In genomic region chr9:95018099-95018927, GRCh38 we compare ENCODE assay signal across 8 cellular contexts.
DNase-seq lines count a peak whose midpoint lies in the region; ATAC-seq and TF ChIP-seq lines count a peak whose summit lies in the region.

No MANE protein-coding gene starts in this region.

- H3K36me3 Mint-ChIP-seq in progenitor cell of endocrine pancreas (ENCODE audit: insufficient read depth): peaks cover 44% of the 10 kb centered on the region

- H3K9me3 Mint-ChIP-seq in progenitor cell of endocrine pancreas (ENCODE audit: low read depth): no peaks in the 10 kb centered on the region

- TF ChIP-seq CTCF in fibroblast of villous mesenchyme (IDR thresholded peaks at IDR 0.05; ENCODE audit: insufficient read depth, low read depth, low read length) (no peak), progenitor cell of endocrine pancreas (IDR thresholded peaks at IDR 0.05; ENCODE audit: unreplicated experiment) (no peak)

- peak; percentile 96 for DNase-seq in EH (ENCODE audit: low read depth)
- peak; percentile 92 for DNase-seq in RPMI7951 (ENCODE audit: low read depth)
- peak; percentile 95 for DNase-seq in fibroblast of villous mesenchyme (ENCODE audit: low read depth)
- no peak for DNase-seq in progenitor cell of endocrine pancreas (ENCODE audit: low spot score, unreplicated experiment)
- no peak for DNase-seq in NCI-H69 (lab: John Stamatoyannopoulos, UW)
- DNase-seq in 8988T: no peak
- no peak for DNase-seq in stimulated activated naive CD4-positive, alpha-beta T cell treated with Interleukin-2 at 50 U/mL for 16 hours (lab: John Stamatoyannopoulos, UW)

- no peak overlapping the region for H3K4me3 Mint-ChIP-seq in progenitor cell of endocrine pancreas (ENCODE audit: low read depth)

- peaks cover 24% of the 10 kb centered on the region for H3K4me1 Mint-ChIP-seq in progenitor cell of endocrine pancreas (ENCODE audit: low read depth)

- no peak overlapping the region for H3K4me3 ChIP-seq in fibroblast of villous mesenchyme (ENCODE audit: low read depth, low read length)

- H3K27ac Mint-ChIP-seq in progenitor cell of endocrine pancreas: peak overlapping the region; percentile 22

- H3K27me3 Mint-ChIP-seq in progenitor cell of endocrine pancreas: no peaks in the 10 kb centered on the region

- no peak for ATAC-seq in HG03457 (IDR thresholded peaks at IDR 0.05; ENCODE audit: unreplicated experiment)

Comparison
In these comparisons a context has a peak if more than half of its experiments do, and no peak if none do; other contexts are left out.
1. DNase-seq: peak in EH (single experiment), RPMI7951 (single experiment) and fibroblast of villous mesenchyme (single experiment); none in progenitor cell of endocrine pancreas (single experiment), NCI-H69 (single experiment), 8988T (single experiment) and stimulated activated naive CD4-positive, alpha-beta T cell treated with Interleukin-2 at 50 U/mL for 16 hours (single experiment).